Comparison of ENCODE assay signal across 18 cellular contexts in genomic region chr9:131494296-131494870, GRCh38. TPM values are rescaled to one million over a fixed set of nuclear protein-coding genes. Genes with fewer than 3 reads are reported as not detected.
DNase-seq lines count a peak whose midpoint lies in the region; ATAC-seq and TF ChIP-seq lines count a peak whose summit lies in the region.
"Had no signal": no experiment of that assay in that cellular context is flagged by ENCODE, and none has a peak within 500 bp of the region (broad histone marks: within the 10 kb centered on the region; RNA-seq: fewer than 3 reads in every experiment).

No MANE protein-coding gene starts in this region.

- peaks cover 75% of the 10 kb centered on the region for H3K36me3 ChIP-seq in GM23338 (ENCODE audit: insufficient read depth)

- H3K36me3 Mint-ChIP-seq in GM23338 (ENCODE audit: low read depth), result peaks cover 98% of the 10 kb centered on the region
- H3K36me3 Mint-ChIP-seq in activated T-helper 17 cell treated with anti-CD3 and anti-CD28 coated beads, Interleukin-2, amount 50 U/mL, for 72 hours (ENCODE audit: low read depth), result peaks cover 99% of the 10 kb centered on the region
- H3K36me3 Mint-ChIP-seq in endothelial cell (ENCODE audit: low read depth, unreplicated experiment), result peaks cover 75% of the 10 kb centered on the region
- H3K36me3 Mint-ChIP-seq in stimulated activated effector memory CD8-positive, alpha-beta T cell treated with anti-CD3 and anti-CD28 coated beads, Interleukin-12 subunit alpha, Interleukin-12 subunit beta, amount 100 ng/mL, for 72 hours, result peaks cover 97% of the 10 kb centered on the region
- H3K36me3 Mint-ChIP-seq in activated T-cell treated with anti-CD3 and anti-CD28 coated beads, Interleukin-2, amount 50 U/mL, for 24 hours (ENCODE audit: low read depth), result peaks cover 100% of the 10 kb centered on the region

- no peak overlapping the region for H3K4me2 ChIP-seq in GM23338
- H3K4me2 ChIP-seq: BLaER1 treated with 17β-estradiol and CSF1 and Interleukin-3, amounts not matched to agents 10 nM and 100 nM had no signal

- H3K79me2 ChIP-seq in GM23338 (replicated peaks; ENCODE audit: insufficient read depth), result peaks cover 5% of the 10 kb centered on the region

- peaks cover 56% of the 10 kb centered on the region for H3F3A ChIP-seq in GM23338 (replicated peaks; ENCODE audit: low read depth)

- no peaks in the 10 kb centered on the region; the same call in 2 of the 3 replicates for H3K4me1 Mint-ChIP-seq in GM23338
- peaks cover 12% of the 10 kb centered on the region for H3K4me1 Mint-ChIP-seq in activated T-helper 17 cell treated with anti-CD3 and anti-CD28 coated beads, Interleukin-2, amount 50 U/mL, for 72 hours
- peaks cover 18% of the 10 kb centered on the region for H3K4me1 Mint-ChIP-seq in endothelial cell (ENCODE audit: unreplicated experiment)
- H3K4me1 Mint-ChIP-seq in stimulated activated effector memory CD8-positive, alpha-beta T cell treated with anti-CD3 and anti-CD28 coated beads, Interleukin-12 subunit alpha, Interleukin-12 subunit beta, amount 100 ng/mL, for 72 hours, result peaks cover 19% of the 10 kb centered on the region
- peaks cover 18% of the 10 kb centered on the region for H3K4me1 Mint-ChIP-seq in activated T-cell treated with anti-CD3 and anti-CD28 coated beads, Interleukin-2, amount 50 U/mL, for 24 hours (ENCODE audit: low read depth)

- no peak overlapping the region for H3K4me3 ChIP-seq in GM23338
- H3K4me3 ChIP-seq: BLaER1 treated with 17β-estradiol and CSF1 and Interleukin-3, amounts not matched to agents 10 nM and 100 nM; GM23248 had no signal

- no peaks in the 10 kb centered on the region for H3K9me2 ChIP-seq in GM23338 (ENCODE audit: insufficient read depth)

- H4K20me1 ChIP-seq in GM23338 (replicated peaks; ENCODE audit: insufficient read depth), result peaks cover 42% of the 10 kb centered on the region

- DNase-seq in GM23338 (ENCODE audit: low spot score) (no peak), endothelial cell (ENCODE audit: low spot score) (no peak)
- no peak for DNase-seq in stimulated activated effector memory CD8-positive, alpha-beta T cell treated with anti-CD3 and anti-CD28 coated beads, Interleukin-12 subunit alpha, Interleukin-12 subunit beta, amount 100 ng/mL, for 72 hours (ENCODE audit: low spot score in 2 of 2)
- no peak for DNase-seq in activated T-cell treated with anti-CD3 and anti-CD28 coated beads, Interleukin-2, amount 50 U/mL, for 24 hours
- DNase-seq in stimulated activated CD4-positive, alpha-beta T cell treated with anti-CD3 and anti-CD28 coated beads, Interleukin-2, amount 100 ng/mL, for 48 hours, result no peak
- DNase-seq: ACHN; Calu3; CD4-positive, CD25-positive, alpha-beta regulatory T cell; DMS 273 treated with DMSO at 0.1 percent for 48 hours; DMS79; GM23248; H7 had no signal

- no peak overlapping the region for H3K4me3 Mint-ChIP-seq in GM23338
- no peak overlapping the region for H3K4me3 Mint-ChIP-seq in activated T-helper 17 cell treated with anti-CD3 and anti-CD28 coated beads, Interleukin-2, amount 50 U/mL, for 72 hours
- H3K4me3 Mint-ChIP-seq in endothelial cell (ENCODE audit: unreplicated experiment), result no peak overlapping the region
- H3K4me3 Mint-ChIP-seq in stimulated activated effector memory CD8-positive, alpha-beta T cell treated with anti-CD3 and anti-CD28 coated beads, Interleukin-12 subunit alpha, Interleukin-12 subunit beta, amount 100 ng/mL, for 72 hours, result no peak overlapping the region
- no peak overlapping the region for H3K4me3 Mint-ChIP-seq in activated T-cell treated with anti-CD3 and anti-CD28 coated beads, Interleukin-2, amount 50 U/mL, for 24 hours
- H3K4me3 Mint-ChIP-seq: CD4-positive, CD25-positive, alpha-beta regulatory T cell had no signal

- no peak overlapping the region for H2AFZ ChIP-seq in GM23338
- H2AFZ ChIP-seq: GM23248 had no signal

- H3K27me3 Mint-ChIP-seq in GM23338 (ENCODE audit: insufficient read depth, low read depth, poor library complexity) (peaks cover 40% of the 10 kb centered on the region), endothelial cell (ENCODE audit: unreplicated experiment) (peaks cover 24% of the 10 kb centered on the region)
- H3K27me3 Mint-ChIP-seq in activated T-helper 17 cell treated with anti-CD3 and anti-CD28 coated beads, Interleukin-2, amount 50 U/mL, for 72 hours, result no peaks in the 10 kb centered on the region
- H3K27me3 Mint-ChIP-seq in activated T-cell treated with anti-CD3 and anti-CD28 coated beads, Interleukin-2, amount 50 U/mL, for 24 hours, result no peaks in the 10 kb centered on the region
- H3K27me3 Mint-ChIP-seq: CD4-positive, CD25-positive, alpha-beta regulatory T cell had no signal

- H3K27ac ChIP-seq in GM23338 (ENCODE audit: low read depth), result peak overlapping the region; percentile 50; the same call in 1 of the 2 replicates
- H3K27ac ChIP-seq: BLaER1 treated with 17β-estradiol and CSF1 and Interleukin-3, amounts not matched to agents 10 nM and 100 nM; GM23248 had no signal

- 0 out of 4 replicates have a peak, but pooled peaks of 1 of the 2 experiments have one; percentile 6 for TF ChIP-seq CTCF in GM23338 (conservative IDR thresholded peaks at IDR 0.05; ENCODE audit: low read depth in 2 of 2)
- no peak for TF ChIP-seq CTCF in endothelial cell (IDR thresholded peaks at IDR 0.05; ENCODE audit: unreplicated experiment)

- H3K27me3 ChIP-seq in GM23338 (ENCODE audit: insufficient read depth), result no peaks in the 10 kb centered on the region
- H3K27me3 ChIP-seq: BLaER1 treated with 17β-estradiol and CSF1 and Interleukin-3, amounts not matched to agents 10 nM and 100 nM had no signal

- no peaks in the 10 kb centered on the region; the same call in 2 of the 3 replicates for H3K9me3 Mint-ChIP-seq in GM23338
- H3K9me3 Mint-ChIP-seq in activated T-helper 17 cell treated with anti-CD3 and anti-CD28 coated beads, Interleukin-2, amount 50 U/mL, for 72 hours, result no peaks in the 10 kb centered on the region
- H3K9me3 Mint-ChIP-seq in endothelial cell (ENCODE audit: unreplicated experiment), result no peaks in the 10 kb centered on the region
- H3K9me3 Mint-ChIP-seq in stimulated activated effector memory CD8-positive, alpha-beta T cell treated with anti-CD3 and anti-CD28 coated beads, Interleukin-12 subunit alpha, Interleukin-12 subunit beta, amount 100 ng/mL, for 72 hours, result no peaks in the 10 kb centered on the region
- no peaks in the 10 kb centered on the region for H3K9me3 Mint-ChIP-seq in activated T-cell treated with anti-CD3 and anti-CD28 coated beads, Interleukin-2, amount 50 U/mL, for 24 hours
- H3K9me3 Mint-ChIP-seq: CD4-positive, CD25-positive, alpha-beta regulatory T cell had no signal

- ATAC-seq in GM23338 (no peak), HG03354 (IDR thresholded peaks at IDR 0.05; ENCODE audit: poor library complexity, severe bottlenecking, unreplicated experiment) (no peak)
- no peak for ATAC-seq in activated T-helper 17 cell treated with anti-CD3 and anti-CD28 coated beads, Interleukin-2, amount 50 U/mL, for 72 hours (replicated peaks)
- no peak for ATAC-seq in stimulated activated effector memory CD8-positive, alpha-beta T cell treated with anti-CD3 and anti-CD28 coated beads, Interleukin-12 subunit alpha, Interleukin-12 subunit beta, amount 100 ng/mL, for 72 hours

- H3K4me1 ChIP-seq in GM23338 (ENCODE audit: insufficient read depth), result no peaks in the 10 kb centered on the region
- H3K4me1 ChIP-seq: BLaER1 treated with 17β-estradiol and CSF1 and Interleukin-3, amounts not matched to agents 10 nM and 100 nM had no signal

- H3K27ac Mint-ChIP-seq in GM23338 (no peak overlapping the region), endothelial cell (ENCODE audit: unreplicated experiment) (peak overlapping the region; percentile 67)
- H3K27ac Mint-ChIP-seq in activated T-helper 17 cell treated with anti-CD3 and anti-CD28 coated beads, Interleukin-2, amount 50 U/mL, for 72 hours, result peak overlapping the region; percentile 43
- H3K27ac Mint-ChIP-seq in stimulated activated effector memory CD8-positive, alpha-beta T cell treated with anti-CD3 and anti-CD28 coated beads, Interleukin-12 subunit alpha, Interleukin-12 subunit beta, amount 100 ng/mL, for 72 hours, result peak overlapping the region; percentile 50
- H3K27ac Mint-ChIP-seq in activated T-cell treated with anti-CD3 and anti-CD28 coated beads, Interleukin-2, amount 50 U/mL, for 24 hours, result no peak overlapping the region

TF ChIP-seq in GM23338, 12 proteins besides CTCF, POLR2A, EP300 and RAD21:
- no peak for TF ChIP-seq EZH2 (IDR thresholded peaks at IDR 0.05; ENCODE audit: low read depth, unreplicated experiment)
- no peak for TF ChIP-seq ZNF114 (CRISPR knock-in tag; IDR thresholded peaks at IDR 0.05)

RNA-seq across cellular contexts. Expression of gene POMT1, which starts 8.3 kb away (rescaled TPM):
- total RNA-seq in GM23338 (2014; rRNA removed; shearing (Covaris generic)), result 23.7 and 32.4 TPM in 2 replicates
- 17.7 and 20.2 TPM in 2 replicates for polyA plus RNA-seq in GM23338 (2016; fragmentation: Nextera tagmentation; extraction: Ambion mirVana)
- 10 to 100 TPM; 51.3 to 73.7 TPM for total RNA-seq in activated T-helper 17 cell treated with anti-CD3 and anti-CD28 coated beads, Interleukin-2, amount 50 U/mL, for 72 hours
- total RNA-seq in endothelial cell (ENCODE audit: unreplicated experiment), result 57.6 TPM

RNA-seq across cellular contexts. Expression of gene UCK1, which starts 36.7 kb away (rescaled TPM):
- 34.6 and 35.9 TPM in 2 replicates for total RNA-seq in GM23338 (2014; rRNA removed; shearing (Covaris generic))
- polyA plus RNA-seq in GM23338 (2016; fragmentation: Nextera tagmentation; extraction: Ambion mirVana), result 23.4 and 24.8 TPM in 2 replicates
- total RNA-seq in activated T-helper 17 cell treated with anti-CD3 and anti-CD28 coated beads, Interleukin-2, amount 50 U/mL, for 72 hours, result 10 to 100 TPM; 22.1 to 23.7 TPM
- total RNA-seq in endothelial cell (ENCODE audit: unreplicated experiment), result 23.0 TPM

RNA-seq across cellular contexts. Expression of gene PRRT1B, which starts 50.9 kb away (rescaled TPM):
- total RNA-seq in GM23338 (2014; rRNA removed; shearing (Covaris generic)), result 0.24 TPM in 1 of 2 replicates, not detected in the other
- not detected in 2 replicates for polyA plus RNA-seq in GM23338 (2016; fragmentation: Nextera tagmentation; extraction: Ambion mirVana)
- not detected for total RNA-seq in activated T-helper 17 cell treated with anti-CD3 and anti-CD28 coated beads, Interleukin-2, amount 50 U/mL, for 72 hours
- total RNA-seq in endothelial cell (ENCODE audit: unreplicated experiment), result not detected
- total RNA-seq: A172; Calu3; CD4-positive, CD25-positive, alpha-beta regulatory T cell; G401; GM23248; HT1080 had no signal
- polyA plus RNA-seq: CD4-positive, CD25-positive, alpha-beta regulatory T cell; GM23248 had no signal

Comparison
In these comparisons a context has a peak if more than half of its experiments do, and no peak if none do; other contexts are left out.
1. H3K27ac Mint-ChIP-seq: peak in activated T-helper 17 cell treated with anti-CD3 and anti-CD28 coated beads, Interleukin-2, amount 50 U/mL, for 72 hours (single experiment), endothelial cell (single experiment) and stimulated activated effector memory CD8-positive, alpha-beta T cell treated with anti-CD3 and anti-CD28 coated beads, Interleukin-12 subunit alpha, Interleukin-12 subunit beta, amount 100 ng/mL, for 72 hours (single experiment); none in GM23338 (single experiment) and activated T-cell treated with anti-CD3 and anti-CD28 coated beads, Interleukin-2, amount 50 U/mL, for 24 hours (single experiment).